1 cellular context compared by ENCODE assay signal in genomic region chr21:41928621-41929220, GRCh38.
A peak's percentile ranks its signal among the peaks of the same experiment; 100 is the strongest.
TF ChIP-seq lines count a peak whose summit lies in the region.

No MANE protein-coding gene starts in this region.

TF ChIP-seq in K562, 482 proteins besides CTCF, POLR2A, EP300 and RAD21 (continues in another document):
- TF ChIP-seq SPI1 (IDR thresholded peaks at IDR 0.05; ENCODE audit: borderline replicate concordance, low read depth, low read length) (peak; percentile 79; the same call in 1 of the 2 replicates), ESRRA (IDR thresholded peaks at IDR 0.05; ENCODE audit: borderline replicate concordance, low read depth) (peak; percentile 80; the same call in 1 of the 2 replicates), ZC3H8 (IDR thresholded peaks at IDR 0.05) (no peak), SETDB1 (IDR thresholded peaks at IDR 0.05; ENCODE audit: low read length) (no peak), TAL1 (IDR thresholded peaks at IDR 0.05) (0 out of 2 replicates have a peak, but pooled peaks have one; percentile 9), KAT2B (IDR thresholded peaks at IDR 0.05; ENCODE audit: low read depth, low read length) (no peak), HLTF (IDR thresholded peaks at IDR 0.05) (no peak), ZBED1 (IDR thresholded peaks at IDR 0.05) (no peak), TEAD2 (tag; IDR thresholded peaks at IDR 0.05) (no peak), MXD1 (CRISPR knock-in tag; IDR thresholded peaks at IDR 0.05; ENCODE audit: borderline replicate concordance, poor library complexity, severe bottlenecking) (no peak), ZNF766 (CRISPR knock-in tag; conservative IDR thresholded peaks at IDR 0.05) (no peak), ZNF121 (CRISPR knock-in tag; conservative IDR thresholded peaks at IDR 0.05) (peak; percentile 90), POLR2B (IDR thresholded peaks at IDR 0.05; ENCODE audit: low read depth, partially characterized antibody) (no peak), ZNF639 (CRISPR knock-in tag; conservative IDR thresholded peaks at IDR 0.05 in 1 of 2, IDR thresholded peaks at IDR 0.05 in 1 of 2) (no peak), OTX1 (CRISPR knock-in tag; IDR thresholded peaks at IDR 0.05) (no peak), BCOR (IDR thresholded peaks at IDR 0.05) (0 out of 2 replicates have a peak, but pooled peaks have one; percentile 29), SLC30A9 (CRISPR knock-in tag; IDR thresholded peaks at IDR 0.05) (no peak), ZNF644 (tag; IDR thresholded peaks at IDR 0.05; ENCODE audit: low read depth) (0 out of 2 replicates have a peak, but pooled peaks have one; percentile 25), ZNF609 (CRISPR knock-in tag; IDR thresholded peaks at IDR 0.05; ENCODE audit: borderline replicate concordance) (no peak), ZEB2 (IDR thresholded peaks at IDR 0.05) (0 out of 2 replicates have a peak, but pooled peaks have one; percentile 46), GABPB2 (CRISPR knock-in tag; conservative IDR thresholded peaks at IDR 0.05) (no peak), VEZF1 (CRISPR knock-in tag; IDR thresholded peaks at IDR 0.05) (peak; percentile 30; the same call in 1 of the 2 replicates), RCOR1 (IDR thresholded peaks at IDR 0.05; ENCODE audit: borderline replicate concordance in 1 of 2, low read depth in 2 of 2, low read length in 2 of 2) (peak in 1 of 2 experiments; percentile 79; a peak in 2 of 4 replicates), MTA1 (IDR thresholded peaks at IDR 0.05; ENCODE audit: borderline replicate concordance) (peak; percentile 46; the same call in 1 of the 2 replicates), PYGO2 (tag; IDR thresholded peaks at IDR 0.05) (no peak), SREBF1 (IDR thresholded peaks at IDR 0.05; ENCODE audit: borderline replicate concordance, low read depth, low read length) (no peak), FOSL1 (tag; conservative IDR thresholded peaks at IDR 0.05) (no peak), ELF1 (tag; IDR thresholded peaks at IDR 0.05) (peak; percentile 25; the same call in 1 of the 2 replicates), ELF2 (CRISPR knock-in tag; IDR thresholded peaks at IDR 0.05) (no peak), HCFC1 (IDR thresholded peaks at IDR 0.05; ENCODE audit: low read depth, low read length) (no peak), ILF3 (IDR thresholded peaks at IDR 0.05; ENCODE audit: borderline replicate concordance) (no peak), ETV1 (tag; conservative IDR thresholded peaks at IDR 0.05; ENCODE audit: low read depth) (peak; percentile 49; the same call in 1 of the 2 replicates), KLF6 (CRISPR knock-in tag; IDR thresholded peaks at IDR 0.05; ENCODE audit: borderline replicate concordance) (no peak), MLLT1 (IDR thresholded peaks at IDR 0.05) (peak in 1 of 2 experiments; percentile 39; a peak in 1 of 4 replicates), REST (CRISPR knock-in tag; IDR thresholded peaks at IDR 0.05; ENCODE audit: low read depth) (no peak), ELF4 (CRISPR knock-in tag; IDR thresholded peaks at IDR 0.05) (no peak), ZNF584 (CRISPR knock-in tag; IDR thresholded peaks at IDR 0.05; ENCODE audit: low read depth) (0 out of 2 replicates have a peak, but pooled peaks have one; percentile 37), SUPT5H (IDR thresholded peaks at IDR 0.05) (no peak), CREB3L1 (IDR thresholded peaks at IDR 0.05; ENCODE audit: borderline replicate concordance, low read depth) (no peak), ZNF436 (CRISPR knock-in tag; IDR thresholded peaks at IDR 0.05) (no peak), SRSF1 (IDR thresholded peaks at IDR 0.05; ENCODE audit: low read depth, low read length) (no peak), ZBTB43 (CRISPR knock-in tag; IDR thresholded peaks at IDR 0.05) (no peak), HES1 (IDR thresholded peaks at IDR 0.05; ENCODE audit: low read depth) (peak; percentile 93), FOXP1 (CRISPR knock-in tag; IDR thresholded peaks at IDR 0.05) (no peak), EWSR1 (IDR thresholded peaks at IDR 0.05; ENCODE audit: borderline replicate concordance, low read depth, partially characterized antibody) (no peak), RBM25 (IDR thresholded peaks at IDR 0.05; ENCODE audit: low read depth, low read length, severe bottlenecking) (peak; percentile 61), L3MBTL2 (IDR thresholded peaks at IDR 0.05) (no peak), SOX6 (IDR thresholded peaks at IDR 0.05) (peak; percentile 72; the same call in 1 of the 2 replicates), TEAD4 (IDR thresholded peaks at IDR 0.05; ENCODE audit: low read length) (peak; percentile 51; the same call in 1 of the 2 replicates), TEAD4 (CRISPR knock-in tag; IDR thresholded peaks at IDR 0.05; ENCODE audit: borderline replicate concordance) (no peak), CHCHD3 (CRISPR knock-in tag; IDR thresholded peaks at IDR 0.05) (no peak), TEAD1 (CRISPR knock-in tag; IDR thresholded peaks at IDR 0.05) (peak in 1 of 2 experiments; percentile 47; a peak in 1 of 4 replicates), ZNF445 (CRISPR knock-in tag; IDR thresholded peaks at IDR 0.05; ENCODE audit: low read depth) (no peak)
